ENCODE assay signal across 8 cellular contexts in genomic region chr20:45970646-45971424, GRCh38. TPM values are rescaled to one million over a fixed set of nuclear protein-coding genes. Genes with fewer than 3 reads are reported as not detected.
DNase-seq lines count a peak whose midpoint lies in the region; ATAC-seq and TF ChIP-seq lines count a peak whose summit lies in the region.

No MANE protein-coding gene starts in this region.

- peak overlapping the region; percentile 75 for H3K9ac ChIP-seq in mesendoderm (ENCODE audit: low read length)

- no peak overlapping the region for H3K4ac ChIP-seq in mesendoderm (ENCODE audit: low read depth, low read length)

- no peak overlapping the region for H4K5ac ChIP-seq in mesendoderm (ENCODE audit: low read length)

- H3K9me3 ChIP-seq in PC-9 (ENCODE audit: insufficient read depth, low read depth) = no peaks in the 10 kb centered on the region

- no peak overlapping the region for H2BK15ac ChIP-seq in mesendoderm (replicated peaks; ENCODE audit: low read depth)

- H3K79me1 ChIP-seq in mesendoderm (ENCODE audit: low read length) = peaks cover 12% of the 10 kb centered on the region

- DNase-seq in AG08396 (ENCODE audit: low spot score) (peak; percentile 52), PC-9 (peak; percentile 25 to 32), dermis blood vessel endothelial cell (peak; percentile 38), mesendoderm (no peak), type B pancreatic cell (ENCODE audit: extremely low spot score, unreplicated experiment) (no peak), NCI-H2107 treated with DMSO at 0.1 percent for 48 hours (lab: John Stamatoyannopoulos, UW; ENCODE audit: unreplicated experiment) (no peak), NCI-H1105 (lab: John Stamatoyannopoulos, UW) (no peak)

- no peak overlapping the region for H2BK120ac ChIP-seq in mesendoderm (ENCODE audit: low read depth, low read length)

- no peak overlapping the region for H2BK5ac ChIP-seq in mesendoderm (ENCODE audit: low read length)

- peaks cover 24% of the 10 kb centered on the region for H3K4me1 ChIP-seq in PC-9 (replicated peaks; ENCODE audit: insufficient read depth)
- peaks cover 2% of the 10 kb centered on the region for H3K4me1 ChIP-seq in mesendoderm (ENCODE audit: control insufficient read depth, low read depth, low read length)

- peak overlapping the region; percentile 100 for H3K27ac Mint-ChIP-seq in type B pancreatic cell

- H3K27ac ChIP-seq in PC-9 = peak overlapping the region; percentile 98
- no peak overlapping the region for H3K27ac ChIP-seq in mesendoderm (ENCODE audit: low read depth, low read length)

- H3F3A ChIP-seq in PC-9 (ENCODE audit: insufficient read depth, low read depth) = peaks cover 24% of the 10 kb centered on the region

- POLR2A ChIA-PET in PC-9 (lab: Charles Lee; ENCODE audit: unreplicated experiment) = interaction anchor here (0.6 to 0.7 kb wide), 3 partner anchors 10 to 191 kb away, joined by 4 to 20 read pairs (median 9); no protein-coding TSS in a partner anchor

- peak overlapping the region; percentile 77 for H2AFZ ChIP-seq in PC-9

- H3K4me2 ChIP-seq in PC-9 = peak overlapping the region; percentile 87
- H3K4me2 ChIP-seq in mesendoderm (ENCODE audit: low read length) = peak overlapping the region; percentile 39

- CTCF ChIA-PET in PC-9 (lab: Charles Lee) = interaction anchor here (0.6 to 2.1 kb wide), 10 partner anchors 18 to 467 kb away, joined by 3 to 9 read pairs (median 4); no protein-coding TSS in a partner anchor

- TSS peak; percentile 46 for BruUV-seq in PC-9 (replicated peaks; lab: Mats Ljungman, UMichigan)

- H3K4me1 Mint-ChIP-seq in type B pancreatic cell (ENCODE audit: unreplicated experiment) = peaks cover 13% of the 10 kb centered on the region

- H4K20me1 ChIP-seq in PC-9 (ENCODE audit: insufficient read depth) = no peaks in the 10 kb centered on the region

- H4K8ac ChIP-seq in mesendoderm (ENCODE audit: low read depth, low read length) = no peak overlapping the region

- H3K9me2 ChIP-seq in PC-9 (ENCODE audit: insufficient read depth) = no peaks in the 10 kb centered on the region

- H3K27me3 ChIP-seq in PC-9 (ENCODE audit: insufficient read depth, low read depth) (no peaks in the 10 kb centered on the region), mesendoderm (ENCODE audit: insufficient read depth, low read length, poor library complexity) (no peaks in the 10 kb centered on the region)

- peak overlapping the region; percentile 89 for H3K4me3 Mint-ChIP-seq in type B pancreatic cell

- peaks cover 7% of the 10 kb centered on the region for H3K27me3 Mint-ChIP-seq in type B pancreatic cell

- H3K18ac ChIP-seq in mesendoderm (ENCODE audit: low read length) = no peak overlapping the region

- H3K36me3 Mint-ChIP-seq in type B pancreatic cell = peaks cover 4% of the 10 kb centered on the region

- peak overlapping the region; percentile 58 for H2AK5ac ChIP-seq in mesendoderm (ENCODE audit: low read length)

- ATAC-seq in GM19043 (IDR thresholded peaks at IDR 0.05; ENCODE audit: low read depth, unreplicated experiment) = peak; percentile 10

- TF ChIP-seq CTCF in PC-9 (conservative IDR thresholded peaks at IDR 0.05) = no peak
- no peak for TF ChIP-seq CTCF in type B pancreatic cell (conservative IDR thresholded peaks at IDR 0.05)

- H3K79me2 ChIP-seq in PC-9 (ENCODE audit: low read depth) = peaks cover 16% of the 10 kb centered on the region
- peaks cover 3% of the 10 kb centered on the region for H3K79me2 ChIP-seq in mesendoderm (ENCODE audit: control insufficient read depth, insufficient read depth, low read length)

- H3K4me3 ChIP-seq in PC-9 (peak overlapping the region; percentile 79), mesendoderm (ENCODE audit: low read length) (peak overlapping the region; percentile 75)

- intact Hi-C loops in PC-9 (cut with micrococcal nuclease; ENCODE audit: unreplicated experiment) = loop anchor here (5.0 kb wide), 2 partner anchors 41 to 391 kb away; no protein-coding TSS in a partner anchor

- no CpG with 5 or more reads among the region's 34 CpGs for WGBS in mesendoderm (ENCODE audit: extremely low coverage, insufficient coverage, low lambda C conversion rate)

- H3K23ac ChIP-seq in mesendoderm (ENCODE audit: low read length) = no peak overlapping the region

- H3K9me3 Mint-ChIP-seq in type B pancreatic cell = peaks cover 4% of the 10 kb centered on the region

- 0 out of 2 replicates have a peak, but pooled peaks cover 5% of the 10 kb centered on the region for H3K36me3 ChIP-seq in PC-9 (ENCODE audit: low read depth)
- H3K36me3 ChIP-seq in mesendoderm (ENCODE audit: control insufficient read depth, insufficient read depth, low read length) = peaks cover 5% of the 10 kb centered on the region

- peak overlapping the region; percentile 93 for H3K56ac ChIP-seq in mesendoderm (ENCODE audit: low read length)

RNA-seq across cellular contexts. Expression of gene ZNF335, which starts 1.2 kb away (rescaled TPM):
- total RNA-seq in PC-9 (2021) (14.1 and 16.3 TPM in 2 replicates), dermis blood vessel endothelial cell (14.8 and 17.4 TPM in 2 replicates), type B pancreatic cell (ENCODE audit: low replicate concordance) (19.9 and 23.6 TPM in 2 replicates)
- 10.9 TPM for polyA plus RNA-seq in mesendoderm (2013, experiment 1 of 2)
- 10.4 TPM for polyA plus RNA-seq in mesendoderm (2013, experiment 2 of 2)

RNA-seq across cellular contexts. Expression of gene PCIF1, which starts 36.4 kb away (rescaled TPM):
- total RNA-seq in PC-9 (2021) (35.3 and 35.6 TPM in 2 replicates), dermis blood vessel endothelial cell (13.3 and 16.2 TPM in 2 replicates), type B pancreatic cell (ENCODE audit: low replicate concordance) (35.0 and 37.6 TPM in 2 replicates)
- 21.6 TPM for polyA plus RNA-seq in mesendoderm (2013, experiment 1 of 2)
- polyA plus RNA-seq in mesendoderm (2013, experiment 2 of 2) = 20.1 TPM

RNA-seq across cellular contexts. Expression of gene MMP9, which starts 37.9 kb away (rescaled TPM):
- total RNA-seq in PC-9 (2021) (not detected in 2 replicates), dermis blood vessel endothelial cell (not detected in 2 replicates), type B pancreatic cell (ENCODE audit: low replicate concordance) (0.53 TPM in 1 of 2 replicates, not detected in the other)
- polyA plus RNA-seq in mesendoderm (2013, experiment 1 of 2) = 6.3 TPM
- polyA plus RNA-seq in mesendoderm (2013, experiment 2 of 2) = 6.2 TPM

RNA-seq across cellular contexts. Expression of gene SLC12A5, which starts 58.2 kb away (rescaled TPM):
- total RNA-seq in PC-9 (2021) (6.0 and 8.7 TPM in 2 replicates), dermis blood vessel endothelial cell (0.17 and 0.47 TPM in 2 replicates), type B pancreatic cell (ENCODE audit: low replicate concordance) (3.1 and 5.1 TPM in 2 replicates)
- 20.5 TPM for polyA plus RNA-seq in mesendoderm (2013, experiment 1 of 2)
- 21.4 TPM for polyA plus RNA-seq in mesendoderm (2013, experiment 2 of 2)

RNA-seq across cellular contexts. Expression of gene PLTP, which starts 58.9 kb away (rescaled TPM):
- total RNA-seq in PC-9 (2021) = 113 and 127 TPM in 2 replicates
- 2.4 and 5.4 TPM in 2 replicates for total RNA-seq in dermis blood vessel endothelial cell
- polyA plus RNA-seq in mesendoderm (2013, experiment 1 of 2) = 65.4 TPM
- polyA plus RNA-seq in mesendoderm (2013, experiment 2 of 2) = 67.5 TPM
- 40.7 and 96.5 TPM in 2 replicates for total RNA-seq in type B pancreatic cell (ENCODE audit: low replicate concordance)

Comparison
In these comparisons a context has a peak if more than half of its experiments do, and no peak if none do; other contexts are left out.
1. DNase-seq: peak in AG08396 (single experiment), PC-9 (2 of 2) and dermis blood vessel endothelial cell (single experiment); none in mesendoderm (single experiment), type B pancreatic cell (single experiment), NCI-H2107 treated with DMSO at 0.1 percent for 48 hours (single experiment) and NCI-H1105 (single experiment).